ENCODE assay signal across 1 cellular context in genomic region chr2:65177754-65178442, GRCh38.
TF ChIP-seq lines count a peak whose summit lies in the region.

No MANE protein-coding gene starts in this region.

TF ChIP-seq in HepG2, 621 proteins besides CTCF, POLR2A, EP300 and RAD21 (continued from another document):
- 0 out of 2 replicates have a peak, but pooled peaks have one; percentile 4 for TF ChIP-seq ZNF280B (CRISPR knock-in tag; IDR thresholded peaks at IDR 0.05; ENCODE audit: borderline replicate concordance)
